ENCODE assay signal across 23 cellular contexts in genomic region chr16:9463461-9463860, GRCh38.
"Had no signal": no experiment of that assay in that cellular context is flagged by ENCODE, and none has a peak within 500 bp of the region (broad histone marks: within the 10 kb centered on the region; RNA-seq: fewer than 3 reads in every experiment).

No MANE protein-coding gene starts in this region.

- H3K36me3 ChIP-seq: colonic mucosa, esophagus muscularis mucosa, gastroesophageal sphincter, heart left ventricle, left lung, lower lobe of right lung had no signal

- H3K79me2 ChIP-seq: hepatocyte had no signal

- H3K4me3 ChIP-seq: colonic mucosa, esophagus muscularis mucosa, gastroesophageal sphincter, heart left ventricle, hepatocyte, left lung, lower lobe of right lung, mucosa of descending colon had no signal

- H3K4me2 ChIP-seq: hepatocyte had no signal

- ATAC-seq: effector memory CD8-positive, alpha-beta T cell; foreskin keratinocyte; gastroesophageal sphincter; heart left ventricle; left cardiac atrium; left lung; left ventricle myocardium superior; lower lobe of right lung; mucosa of descending colon had no signal

- H3K4me1 Mint-ChIP-seq: immature natural killer cell, mesothelial cell of epicardium, naive B cell had no signal

- H2AFZ ChIP-seq: hepatocyte had no signal

- H3K36me3 Mint-ChIP-seq: immature natural killer cell, mesothelial cell of epicardium, naive B cell had no signal

- H3K9me3 ChIP-seq: colonic mucosa, esophagus muscularis mucosa, gastroesophageal sphincter, heart left ventricle, left lung, lower lobe of right lung, mucosa of descending colon had no signal

- H3K4me1 ChIP-seq: colonic mucosa, esophagus muscularis mucosa, foreskin keratinocyte, gastroesophageal sphincter, heart left ventricle, left lung, lower lobe of right lung had no signal

- H3K9me3 Mint-ChIP-seq: dendritic cell treated with granulocyte-macrophage colony-stimulating factor and Interleukin-4, amounts not matched to agents 40 ng/mL and 50 ng/mL, for 4 days; effector memory CD8-positive, alpha-beta T cell; immature natural killer cell; mesothelial cell of epicardium had no signal

- DNase-seq: colonic mucosa; cortex of kidney; effector CD8-positive, alpha-beta T cell; effector memory CD8-positive, alpha-beta T cell; foreskin keratinocyte; heart left ventricle; hypothalamus; immature natural killer cell; left cardiac atrium; left lung; left ventricle myocardium superior; lower lobe of right lung; mesenchymal stem cell; mucosa of descending colon; naive B cell had no signal

- FAIRE-seq: endothelial cell of umbilical vein, frontal cortex, keratinocyte had no signal

- H3K4me3 Mint-ChIP-seq: dendritic cell treated with granulocyte-macrophage colony-stimulating factor and Interleukin-4, amounts not matched to agents 40 ng/mL and 50 ng/mL, for 4 days; effector memory CD8-positive, alpha-beta T cell; immature natural killer cell; mesothelial cell of epicardium; naive B cell had no signal

- H3K27me3 ChIP-seq: colonic mucosa, esophagus muscularis mucosa, foreskin keratinocyte, gastroesophageal sphincter, hepatocyte, left lung had no signal

- H3K27ac ChIP-seq: colonic mucosa, esophagus muscularis mucosa, foreskin keratinocyte, gastroesophageal sphincter, heart left ventricle, hepatocyte, left lung, lower lobe of right lung had no signal

- H3K27ac Mint-ChIP-seq: dendritic cell treated with granulocyte-macrophage colony-stimulating factor and Interleukin-4, amounts not matched to agents 40 ng/mL and 50 ng/mL, for 4 days; effector memory CD8-positive, alpha-beta T cell; immature natural killer cell; mesothelial cell of epicardium; naive B cell had no signal

- H3K27me3 Mint-ChIP-seq: dendritic cell treated with granulocyte-macrophage colony-stimulating factor and Interleukin-4, amounts not matched to agents 40 ng/mL and 50 ng/mL, for 4 days; effector memory CD8-positive, alpha-beta T cell had no signal
